Comparison of ENCODE assay signal across 11 cellular contexts in genomic region chr10:99870051-99870730, GRCh38.
DNase-seq lines count a peak whose midpoint lies in the region; ATAC-seq and TF ChIP-seq lines count a peak whose summit lies in the region.
"Had no signal": no experiment of that assay in that cellular context is flagged by ENCODE, and none has a peak within 500 bp of the region (broad histone marks: within the 10 kb centered on the region; RNA-seq: fewer than 3 reads in every experiment).

No MANE protein-coding gene starts in this region.

- POLR2A ChIA-PET in CD4-positive, alpha-beta T cell (lab: Charles Lee), result interaction anchor here (0.7 to 1.5 kb wide), 3 partner anchors 10 to 251 kb away, joined by 3 to 4 read pairs (median 3); no protein-coding TSS in a partner anchor
- POLR2A ChIA-PET in naive thymus-derived CD8-positive, alpha-beta T cell (lab: Charles Lee), result interaction anchor here (0.6 to 0.7 kb wide), 3 partner anchors 53 to 1939 kb away, joined by 3 to 4 read pairs (median 3); no protein-coding TSS in a partner anchor

- no peak for TF ChIP-seq POLR2A in erythroblast (IDR thresholded peaks at IDR 0.05; ENCODE audit: low read length)

- peak; percentile 88 for ATAC-seq in CD4-positive, alpha-beta T cell (ENCODE audit: poor library complexity)
- peak; percentile 92 to 96 for ATAC-seq in naive thymus-derived CD8-positive, alpha-beta T cell
- no peak for ATAC-seq in Right ventricle myocardium superior (ENCODE audit: poor library complexity)
- no peak for ATAC-seq in omental fat pad (ENCODE audit: low FRiP score)

- H3K9me3 ChIP-seq in CD4-positive, alpha-beta T cell (ENCODE audit: control insufficient read depth, low read length), result peaks cover 8% of the 10 kb centered on the region

- peaks cover 49% of the 10 kb centered on the region for H3K27me3 ChIP-seq in CD4-positive, alpha-beta T cell (ENCODE audit: control insufficient read depth, insufficient read depth, low read length)

- peak in 4 of 10 experiments; percentile 7 to 24 (median 14) for DNase-seq in CD4-positive, alpha-beta T cell
- DNase-seq in LHCN-M2 (ENCODE audit: low read depth) (peak; percentile 21), Right ventricle myocardium superior (no peak), inferior parietal cortex (ENCODE audit: extremely low spot score) (no peak), omental fat pad (ENCODE audit: low spot score) (no peak), erythroblast (lab: John Stamatoyannopoulos, UW) (no peak)
- peak; percentile 25 for DNase-seq in activated CD8-positive, alpha-beta memory T cell treated with anti-CD3 and anti-CD28 coated beads, Interleukin-2, amount 50 U/mL, for 4 hours
- DNase-seq in naive thymus-derived CD8-positive, alpha-beta T cell, result peak in 7 of 10 donors; percentile 4 to 70 (median 25)
- DNase-seq: NCI-H1436 treated with DMSO at 0.1 percent for 48 hours, retina had no signal

- H3K27ac Mint-ChIP-seq in CD4-positive, alpha-beta T cell, result no peak overlapping the region
- peak overlapping the region in 6 of 10 donors; percentile 5 to 81 (median 44) for H3K27ac Mint-ChIP-seq in naive thymus-derived CD8-positive, alpha-beta T cell

- peaks cover 7% of the 10 kb centered on the region for H3K9me3 Mint-ChIP-seq in CD4-positive, alpha-beta T cell
- peaks cover 2 to 35% (median 16%) of the 10 kb centered on the region in 9 donors for H3K9me3 Mint-ChIP-seq in naive thymus-derived CD8-positive, alpha-beta T cell

- CTCF ChIA-PET in CD4-positive, alpha-beta T cell (lab: Charles Lee), result interaction anchor here (0.5 to 2.8 kb wide), 2 partner anchors 139 to 623 kb away, joined by 3 to 7 read pairs; partner anchors contain the start of gene DNMBP

- no peaks in the 10 kb centered on the region for H3K36me3 Mint-ChIP-seq in CD4-positive, alpha-beta T cell (ENCODE audit: low read depth)
- peaks cover 10 to 17% (median 10%) of the 10 kb centered on the region in 3 donors for H3K36me3 Mint-ChIP-seq in naive thymus-derived CD8-positive, alpha-beta T cell

- peaks cover 24% of the 10 kb centered on the region for H3K4me1 Mint-ChIP-seq in CD4-positive, alpha-beta T cell (ENCODE audit: low read depth)
- peaks cover 12 to 24% (median 16%) of the 10 kb centered on the region in 4 donors for H3K4me1 Mint-ChIP-seq in naive thymus-derived CD8-positive, alpha-beta T cell

- TF ChIP-seq CTCF in CD4-positive, alpha-beta T cell (IDR thresholded peaks at IDR 0.05), result no peak
- no peak for TF ChIP-seq CTCF in omental fat pad (IDR thresholded peaks at IDR 0.05)

- intact Hi-C loops in CD4-positive, alpha-beta T cell (cut with DNase I, micrococcal nuclease), result no loop called here
- intact Hi-C loops in Right ventricle myocardium superior (cut with DNase I), result no loop called here

- peaks cover 93% of the 10 kb centered on the region for H3K27me3 Mint-ChIP-seq in CD4-positive, alpha-beta T cell
- peaks cover 62 to 82% (median 67%) of the 10 kb centered on the region in 5 donors for H3K27me3 Mint-ChIP-seq in naive thymus-derived CD8-positive, alpha-beta T cell

- H3K4me3 Mint-ChIP-seq in CD4-positive, alpha-beta T cell, result peak overlapping the region; percentile 52
- H3K4me3 Mint-ChIP-seq in naive thymus-derived CD8-positive, alpha-beta T cell, result peak overlapping the region; percentile 20 to 86 (median 74)

- H3K27ac ChIP-seq in CD4-positive, alpha-beta T cell (ENCODE audit: low read depth, low read length), result no peak overlapping the region
- H3K27ac ChIP-seq: epithelial cell of prostate had no signal

Comparison
In these comparisons a context has a peak if more than half of its experiments do, and no peak if none do; other contexts are left out.
1. ATAC-seq: peak in CD4-positive, alpha-beta T cell (single experiment) and naive thymus-derived CD8-positive, alpha-beta T cell (2 of 2); none in Right ventricle myocardium superior (single experiment) and omental fat pad (single experiment).
2. DNase-seq: peak in LHCN-M2 (single experiment), activated CD8-positive, alpha-beta memory T cell treated with anti-CD3 and anti-CD28 coated beads, Interleukin-2, amount 50 U/mL, for 4 hours (single experiment) and naive thymus-derived CD8-positive, alpha-beta T cell (7 of 10); none in Right ventricle myocardium superior (single experiment), inferior parietal cortex (single experiment), omental fat pad (single experiment) and erythroblast (0 of 2).